10 cellular contexts compared by ENCODE assay signal in genomic region chr3:15964605-15965061, GRCh38.
A peak's percentile ranks its signal among the peaks of the same experiment; 100 is the strongest.
DNase-seq lines count a peak whose midpoint lies in the region; ATAC-seq, FAIRE-seq and TF ChIP-seq lines count a peak whose summit lies in the region.
"Had no signal": no experiment of that assay in that cellular context is flagged by ENCODE, and none has a peak within 500 bp of the region (broad histone marks: within the 10 kb centered on the region; RNA-seq: fewer than 3 reads in every experiment).

No MANE protein-coding gene starts in this region.

- intact Hi-C loops in endothelial cell of umbilical vein (cut with micrococcal nuclease) (no loop called here), ovary (cut with DNase I) (no loop called here)

- TF ChIP-seq POLR2A in endothelial cell of umbilical vein (IDR thresholded peaks at IDR 0.05; ENCODE audit: low read depth, low read length) (no peak), ovary (IDR thresholded peaks at IDR 0.05) (no peak), erythroblast (IDR thresholded peaks at IDR 0.05; ENCODE audit: low read length) (no peak)

- no peak for ATAC-seq in HG02642 (IDR thresholded peaks at IDR 0.05; ENCODE audit: poor library complexity, unreplicated experiment)

- no peaks in the 10 kb centered on the region for H3K36me3 ChIP-seq in NT2/D1 (ENCODE audit: insufficient read depth, insufficient read length, low read length)
- no peaks in the 10 kb centered on the region for H3K36me3 ChIP-seq in endothelial cell of umbilical vein (ENCODE audit: control insufficient read depth in 2 of 2, extremely low read depth in 1 of 2, insufficient read depth in 2 of 2, low read length in 2 of 2)
- no peaks in the 10 kb centered on the region for H3K36me3 ChIP-seq in ovary

- H3K9ac ChIP-seq in NT2/D1 (ENCODE audit: insufficient read length, low read depth) (no peak overlapping the region), endothelial cell of umbilical vein (replicated peaks; ENCODE audit: extremely low read depth, insufficient read depth, low read length) (no peak overlapping the region)

- TF ChIP-seq EP300 in ovary (IDR thresholded peaks at IDR 0.05): no peak

- CTCF ChIA-PET in endothelial cell of umbilical vein (lab: Charles Lee): interaction anchor here (0.7 to 1.8 kb wide), 8 partner anchors 9 to 281 kb away, joined by 3 to 8 read pairs (median 3); no protein-coding TSS in a partner anchor

- no peaks in the 10 kb centered on the region for H4K20me1 ChIP-seq in endothelial cell of umbilical vein (replicated peaks; ENCODE audit: control insufficient read depth, extremely low read depth, insufficient read depth, low read length)

- POLR2A ChIA-PET in endothelial cell of umbilical vein (lab: Charles Lee): no interaction called here

- dilution Hi-C loops in endothelial cell of umbilical vein (cut with MboI; ENCODE audit: extremely low pct_ligation_motif_present, low sequenced_read_pairs): no loop called here

- H3K4me3 ChIP-seq in NT2/D1 (ENCODE audit: insufficient read length, low read depth): no peak overlapping the region
- H3K4me3 ChIP-seq in endothelial cell of umbilical vein (replicated peaks in 1 of 3; ENCODE audit: insufficient read depth in 1 of 3, low read depth in 1 of 3, low read length in 3 of 3): peak overlapping the region in 1 of 3 experiments; percentile 27
- no peak overlapping the region for H3K4me3 ChIP-seq in ovary

- BruUV-seq in endothelial cell of umbilical vein (replicated peaks; lab: Mats Ljungman, UMichigan): no TSS peak

- 2 to 10% (median 5%) methylated on average over 11 of the region's 11 CpGs for WGBS in ovary, 3 donors

- H3K4me1 ChIP-seq in NT2/D1 (ENCODE audit: insufficient read depth, insufficient read length) (no peaks in the 10 kb centered on the region), endothelial cell of umbilical vein (ENCODE audit: control insufficient read depth, extremely low read depth, insufficient read depth, low read length) (peaks cover 11% of the 10 kb centered on the region), ovary (ENCODE audit: insufficient read depth) (no peaks in the 10 kb centered on the region)

- H3K27ac ChIP-seq in endothelial cell of umbilical vein (ENCODE audit: insufficient read depth, low read depth, low read length) (peak overlapping the region; percentile 45), ovary (peak overlapping the region in 1 of 2 donors; percentile 51)

- FAIRE-seq in endothelial cell of umbilical vein (lab: Jason Lieb, UNC): peak; percentile 75

- H3K36me3 Mint-ChIP-seq in endothelial cell (ENCODE audit: low read depth, unreplicated experiment): no peaks in the 10 kb centered on the region

- peak overlapping the region; percentile 84 for H3K4me2 ChIP-seq in endothelial cell of umbilical vein (ENCODE audit: insufficient read depth, low read length)

- no peak overlapping the region for H3K4me3 Mint-ChIP-seq in endothelial cell (ENCODE audit: unreplicated experiment)

- no peaks in the 10 kb centered on the region for H3K27me3 ChIP-seq in NT2/D1 (ENCODE audit: insufficient read depth, insufficient read length)
- H3K27me3 ChIP-seq in endothelial cell of umbilical vein (ENCODE audit: control insufficient read depth in 2 of 2, insufficient read depth in 2 of 2, low read length in 2 of 2): peaks cover 0 to 2% of the 10 kb centered on the region in 2 experiments
- H3K27me3 ChIP-seq in ovary: no peaks in the 10 kb centered on the region

- peaks cover 2% of the 10 kb centered on the region for H3K27me3 Mint-ChIP-seq in endothelial cell (ENCODE audit: unreplicated experiment)

- H3K9me1 ChIP-seq in endothelial cell of umbilical vein (replicated peaks; ENCODE audit: control insufficient read depth, extremely low read depth, insufficient read depth, low read length): no peaks in the 10 kb centered on the region

- no peak overlapping the region for H3K27ac Mint-ChIP-seq in endothelial cell (ENCODE audit: unreplicated experiment)

- H3K4me1 Mint-ChIP-seq in endothelial cell (ENCODE audit: unreplicated experiment): peaks cover 10% of the 10 kb centered on the region

- H3K79me2 ChIP-seq in endothelial cell of umbilical vein (ENCODE audit: control insufficient read depth, insufficient read depth, low read length): no peaks in the 10 kb centered on the region

- H3K9me3 ChIP-seq in NT2/D1 (ENCODE audit: insufficient read depth, low read length): no peaks in the 10 kb centered on the region
- H3K9me3 ChIP-seq in endothelial cell of umbilical vein (replicated peaks; ENCODE audit: control insufficient read depth, insufficient read depth, low read length): no peaks in the 10 kb centered on the region
- H3K9me3 ChIP-seq in ovary: no peaks in the 10 kb centered on the region

- H3K9me3 Mint-ChIP-seq in endothelial cell (ENCODE audit: unreplicated experiment): no peaks in the 10 kb centered on the region

- H2AFZ ChIP-seq in endothelial cell of umbilical vein (ENCODE audit: low read depth, low read length): peak overlapping the region; percentile 94

- DNase-seq in EH (ENCODE audit: low read depth): peak; percentile 82
- peak; percentile 43 for DNase-seq in NT2/D1 (ENCODE audit: low read depth, low spot score)
- DNase-seq in endothelial cell of umbilical vein (ENCODE audit: low read depth, low spot score): peak; percentile 50
- peak; percentile 28 to 44 (median 38) for DNase-seq in ovary
- DNase-seq in endothelial cell (ENCODE audit: low spot score): no peak
- no peak for DNase-seq in midbrain (lab: John Stamatoyannopoulos, UW)
- DNase-seq in erythroblast (lab: John Stamatoyannopoulos, UW): no peak
- DNase-seq: NCI-H1694, T-helper 1 cell had no signal

- TF ChIP-seq CTCF in endothelial cell of umbilical vein (IDR thresholded peaks at IDR 0.05; ENCODE audit: extremely low read depth in 1 of 2, insufficient read depth in 1 of 2, low read depth in 1 of 2, low read length in 2 of 2) (no peak), ovary (IDR thresholded peaks at IDR 0.05) (no peak), endothelial cell (IDR thresholded peaks at IDR 0.05; ENCODE audit: unreplicated experiment) (no peak)

TF ChIP-seq in endothelial cell of umbilical vein, 7 proteins besides CTCF, POLR2A, EP300 and RAD21:
- TF ChIP-seq MAX (IDR thresholded peaks at IDR 0.05; ENCODE audit: insufficient read depth, insufficient read length) (no peak), JUN (IDR thresholded peaks at IDR 0.05; ENCODE audit: borderline replicate concordance, insufficient read depth, insufficient read length, low read depth) (no peak), POLR2AphosphoS5 (IDR thresholded peaks at IDR 0.05; ENCODE audit: insufficient read depth, low read depth, low read length) (no peak), GATA2 (IDR thresholded peaks at IDR 0.05; ENCODE audit: insufficient read depth, insufficient read length, low read depth, low read length) (no peak), EZH2 (IDR thresholded peaks at IDR 0.05; ENCODE audit: borderline replicate concordance, low read depth, low read length, severe bottlenecking) (no peak), FOS (IDR thresholded peaks at IDR 0.05; ENCODE audit: borderline replicate concordance, insufficient read depth, low read length) (peak; percentile 40), MYC (IDR thresholded peaks at IDR 0.05; ENCODE audit: low read depth, low read length) (no peak)

Comparison
In these comparisons a context has a peak if more than half of its experiments do, and no peak if none do; other contexts are left out.
1. DNase-seq: peak in EH (single experiment), NT2/D1 (single experiment), endothelial cell of umbilical vein (single experiment) and ovary (5 of 5); none in endothelial cell (single experiment), midbrain (single experiment) and erythroblast (0 of 2).